In the genomic region with DNA sequence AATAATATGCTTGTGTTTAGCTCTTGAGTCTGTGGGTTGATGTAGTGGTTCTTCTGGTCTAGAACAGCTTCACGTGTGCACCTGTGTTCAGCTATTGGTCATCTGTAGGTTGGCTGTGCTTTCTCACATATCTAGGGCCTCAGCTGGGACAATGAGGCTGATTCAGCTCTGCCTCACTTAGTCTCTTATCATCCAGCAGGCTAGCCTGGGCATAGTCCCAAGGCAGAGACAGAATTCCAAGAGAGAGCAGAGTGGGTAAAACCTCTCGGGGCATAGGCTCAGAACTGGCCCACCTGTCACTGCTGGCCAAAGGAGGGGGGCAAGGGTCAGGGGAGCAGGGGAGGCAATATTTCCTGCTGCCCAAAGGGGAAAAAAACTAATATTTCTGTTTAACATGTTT, we compare ENCODE assay signal across 1 cellular context.
TF ChIP-seq lines count a peak whose summit lies in the region.

No MANE protein-coding gene starts in this region.

TF ChIP-seq in IMR-90, 13 proteins besides CTCF, POLR2A, EP300 and RAD21:
- TF ChIP-seq, protein P1, sequence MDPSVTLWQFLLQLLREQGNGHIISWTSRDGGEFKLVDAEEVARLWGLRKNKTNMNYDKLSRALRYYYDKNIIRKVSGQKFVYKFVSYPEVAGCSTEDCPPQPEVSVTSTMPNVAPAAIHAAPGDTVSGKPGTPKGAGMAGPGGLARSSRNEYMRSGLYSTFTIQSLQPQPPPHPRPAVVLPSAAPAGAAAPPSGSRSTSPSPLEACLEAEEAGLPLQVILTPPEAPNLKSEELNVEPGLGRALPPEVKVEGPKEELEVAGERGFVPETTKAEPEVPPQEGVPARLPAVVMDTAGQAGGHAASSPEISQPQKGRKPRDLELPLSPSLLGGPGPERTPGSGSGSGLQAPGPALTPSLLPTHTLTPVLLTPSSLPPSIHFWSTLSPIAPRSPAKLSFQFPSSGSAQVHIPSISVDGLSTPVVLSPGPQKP (IDR thresholded peaks at IDR 0.05; ENCODE audit: borderline replicate concordance, low read depth, low read length) = no peak
- TF ChIP-seq MAFK (IDR thresholded peaks at IDR 0.05; ENCODE audit: low read depth, low read length) = no peak
- no peak for TF ChIP-seq NFE2L2 (IDR thresholded peaks at IDR 0.05; ENCODE audit: low read depth, low read length)
- no peak for TF ChIP-seq RFX5 (IDR thresholded peaks at IDR 0.05; ENCODE audit: low read depth, low read length)
- TF ChIP-seq, protein P2, sequence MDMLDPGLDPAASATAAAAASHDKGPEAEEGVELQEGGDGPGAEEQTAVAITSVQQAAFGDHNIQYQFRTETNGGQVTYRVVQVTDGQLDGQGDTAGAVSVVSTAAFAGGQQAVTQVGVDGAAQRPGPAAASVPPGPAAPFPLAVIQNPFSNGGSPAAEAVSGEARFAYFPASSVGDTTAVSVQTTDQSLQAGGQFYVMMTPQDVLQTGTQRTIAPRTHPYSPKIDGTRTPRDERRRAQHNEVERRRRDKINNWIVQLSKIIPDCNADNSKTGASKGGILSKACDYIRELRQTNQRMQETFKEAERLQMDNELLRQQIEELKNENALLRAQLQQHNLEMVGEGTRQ (IDR thresholded peaks at IDR 0.05; ENCODE audit: low read depth, low read length) = no peak
- TF ChIP-seq MXI1 (IDR thresholded peaks at IDR 0.05; ENCODE audit: borderline replicate concordance, low read depth, low read length) = no peak
- TF ChIP-seq SMC3 (IDR thresholded peaks at IDR 0.05; ENCODE audit: low read depth, low read length) = no peak
TF ChIP-seq in IMR-90: peak in this region for 0.
